In the genomic region with DNA sequence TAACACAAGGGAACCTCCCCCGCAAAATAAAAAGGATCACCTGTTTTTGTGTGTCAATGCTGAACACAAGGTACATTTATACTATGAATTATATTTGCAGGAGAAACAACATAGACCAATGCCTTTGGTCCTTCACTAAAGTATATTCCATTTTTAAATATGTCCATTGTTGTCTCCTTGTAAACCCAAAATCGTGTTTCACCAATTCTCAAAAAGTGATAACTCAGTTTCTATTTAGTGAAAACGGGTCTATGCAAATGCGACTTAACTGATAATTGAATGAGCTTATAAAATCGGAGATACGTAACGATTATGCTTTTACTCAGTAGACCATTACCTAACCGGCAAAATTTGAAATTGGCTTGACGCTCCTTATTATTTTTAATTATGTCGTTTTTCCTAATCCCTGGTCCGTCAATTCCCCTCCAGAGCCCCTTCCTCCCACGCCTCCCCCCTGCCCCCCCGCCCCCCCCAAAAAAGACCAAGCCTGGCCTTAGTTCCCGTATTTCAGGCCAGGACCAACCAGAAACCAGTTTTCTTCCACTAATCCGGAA, we compare ENCODE assay signal across 8 cellular contexts. TPM values are rescaled to one million over a fixed set of nuclear protein-coding genes. Genes with fewer than 3 reads are reported as not detected.
A peak's percentile ranks its signal among the peaks of the same experiment; 100 is the strongest.
DNase-seq lines count a peak whose midpoint lies in the region; ATAC-seq and TF ChIP-seq lines count a peak whose summit lies in the region.

No MANE protein-coding gene starts in this region.

- H4K91ac ChIP-seq in neuronal stem cell (ENCODE audit: low read depth, low read length, poor library complexity), result no peak overlapping the region

- no peak overlapping the region for H3K18ac ChIP-seq in neuronal stem cell (ENCODE audit: low read length)

- H3K4ac ChIP-seq in neuronal stem cell (ENCODE audit: low read length), result no peak overlapping the region

- no peak overlapping the region for H2AK5ac ChIP-seq in neuronal stem cell (ENCODE audit: low read depth, low read length)

- no peaks in the 10 kb centered on the region for H4K20me1 ChIP-seq in OCI-LY1 (ENCODE audit: insufficient read depth, low read length)

- H3K9ac ChIP-seq in OCI-LY1 (ENCODE audit: low read length) (peak overlapping the region; percentile 61), endocrine pancreas (ENCODE audit: control insufficient read depth, insufficient read depth, low read length) (no peak overlapping the region), neuronal stem cell (ENCODE audit: low read depth, low read length, poor library complexity) (no peak overlapping the region)

- no peak overlapping the region for H3K14ac ChIP-seq in neuronal stem cell (ENCODE audit: low read length)

- H3K23ac ChIP-seq in neuronal stem cell (ENCODE audit: low read depth, low read length, poor library complexity), result no peak overlapping the region

- H3F3A ChIP-seq in OCI-LY1 (ENCODE audit: insufficient read depth, low read length), result no peaks in the 10 kb centered on the region

- H3K4me3 ChIP-seq in OCI-LY1 (ENCODE audit: low read depth, low read length, poor library complexity, severe bottlenecking) (peak overlapping the region; percentile 85), endocrine pancreas (ENCODE audit: control insufficient read depth, insufficient read depth, low read length) (peak overlapping the region; percentile 91), neuronal stem cell (ENCODE audit: low read length in 2 of 2) (peak overlapping the region in 1 of 2 donors; percentile 87)

- no peaks in the 10 kb centered on the region for H3K9me3 ChIP-seq in OCI-LY1 (ENCODE audit: low read length)
- H3K9me3 ChIP-seq in endocrine pancreas (ENCODE audit: control insufficient read depth, low read length), result no peaks in the 10 kb centered on the region
- H3K9me3 ChIP-seq in neuronal stem cell (replicated peaks in 1 of 2; ENCODE audit: control insufficient read depth in 2 of 2, insufficient read depth in 1 of 2, low read depth in 1 of 2, low read length in 2 of 2), result no peaks in the 10 kb centered on the region

- H2BK12ac ChIP-seq in neuronal stem cell (ENCODE audit: low read length), result no peak overlapping the region

- TF ChIP-seq CTCF in GM13976 (IDR thresholded peaks at IDR 0.05; ENCODE audit: borderline replicate concordance, control extremely low read depth, extremely low read depth, insufficient read depth, missing control alignments) (no peak), OCI-LY1 (IDR thresholded peaks at IDR 0.05; ENCODE audit: low read length) (no peak), omental fat pad (IDR thresholded peaks at IDR 0.05) (no peak)

- no peak overlapping the region for H2BK15ac ChIP-seq in neuronal stem cell (ENCODE audit: low read length)

- H3K27ac ChIP-seq in OCI-LY1 (ENCODE audit: low read depth, low read length, poor library complexity, severe bottlenecking) (peak overlapping the region; percentile 77), neuronal stem cell (replicated peaks; ENCODE audit: low read length) (no peak overlapping the region)

- no peak overlapping the region for H2BK120ac ChIP-seq in neuronal stem cell (ENCODE audit: low read depth, low read length)

- peaks cover 25% of the 10 kb centered on the region for H3K4me1 ChIP-seq in OCI-LY1 (ENCODE audit: insufficient read depth, low read length, severe bottlenecking)
- H3K4me1 ChIP-seq in endocrine pancreas (ENCODE audit: control insufficient read depth, insufficient read depth, low read length), result peaks cover 5% of the 10 kb centered on the region
- H3K4me1 ChIP-seq in neuronal stem cell (ENCODE audit: control insufficient read depth in 2 of 2, insufficient read depth in 1 of 2, low read depth in 1 of 2, low read length in 2 of 2), result no peaks in the 10 kb centered on the region

- no peaks in the 10 kb centered on the region for H3K36me3 ChIP-seq in OCI-LY1 (ENCODE audit: insufficient read depth, low read length)
- no peaks in the 10 kb centered on the region for H3K36me3 ChIP-seq in endocrine pancreas (ENCODE audit: control insufficient read depth, insufficient read depth, low read length)
- H3K36me3 ChIP-seq in neuronal stem cell (replicated peaks in 1 of 2; ENCODE audit: control insufficient read depth in 2 of 2, insufficient read depth in 2 of 2, low read length in 2 of 2), result no peaks in the 10 kb centered on the region

- ATAC-seq in omental fat pad (ENCODE audit: low FRiP score) (no peak), HG03354 (IDR thresholded peaks at IDR 0.05; ENCODE audit: poor library complexity, severe bottlenecking, unreplicated experiment) (no peak)

- H3K4me2 ChIP-seq in OCI-LY1 (ENCODE audit: low read length) (peak overlapping the region; percentile 77), neuronal stem cell (ENCODE audit: insufficient read depth, low read length, poor library complexity, severe bottlenecking) (peak overlapping the region; percentile 11)

- H3K27me3 ChIP-seq in OCI-LY1 (ENCODE audit: insufficient read depth, low read length) (no peaks in the 10 kb centered on the region), endocrine pancreas (ENCODE audit: control insufficient read depth, insufficient read depth, low read length) (no peaks in the 10 kb centered on the region), neuronal stem cell (ENCODE audit: control insufficient read depth in 3 of 3, insufficient read depth in 3 of 3, low read depth in 1 of 3, low read length in 3 of 3) (no peaks in the 10 kb centered on the region)

- WGBS in neuronal stem cell (ENCODE audit: extremely low coverage in 2 of 2, insufficient read length in 2 of 2, insufficient replicate concordance in 1 of 2), 2 donors, result no CpG with 5 or more reads among the region's 15 CpGs

- DNase-seq in GM13976 (ENCODE audit: low spot score), result peak; percentile 9
- no peak for DNase-seq in neuronal stem cell (ENCODE audit: low spot score)
- DNase-seq in omental fat pad (ENCODE audit: low spot score), result no peak
- DNase-seq in NCI-H128 (lab: John Stamatoyannopoulos, UW; ENCODE audit: unreplicated experiment), result no peak
- no peak for DNase-seq in activated CD8-positive, alpha-beta memory T cell treated with anti-CD3 and anti-CD28 coated beads for 24 hours

- no peak overlapping the region for H4K8ac ChIP-seq in neuronal stem cell (ENCODE audit: low read depth, low read length)

- peaks cover 38% of the 10 kb centered on the region for H3K79me2 ChIP-seq in OCI-LY1 (ENCODE audit: insufficient read depth, low read length)

- in situ Hi-C loops in GM13976 (cut with MboI; ENCODE audit: low sequenced_read_pairs, unreplicated experiment), result no loop called here

- H2AFZ ChIP-seq in OCI-LY1 (ENCODE audit: low read length) (no peak overlapping the region), neuronal stem cell (ENCODE audit: low read length) (peak overlapping the region; percentile 85)

- no peaks in the 10 kb centered on the region for H3K9me2 ChIP-seq in OCI-LY1 (ENCODE audit: low read depth, low read length)

- H3K79me1 ChIP-seq in neuronal stem cell (ENCODE audit: low read depth, low read length), result no peaks in the 10 kb centered on the region

- no peak overlapping the region for H2BK5ac ChIP-seq in neuronal stem cell (ENCODE audit: low read length)

RNA-seq across cellular contexts. Expression of gene BRWD3, which starts 2.0 kb away (rescaled TPM):
- 14.8 TPM for polyA plus RNA-seq in neuronal stem cell (2013, experiment 1 of 2)
- 14.6 TPM for polyA plus RNA-seq in neuronal stem cell (2013, experiment 2 of 2)
- 10 to 100 TPM; 11.7 to 26.5 (median 16.0) TPM for total RNA-seq in omental fat pad
